ENCODE assay signal across 1 cellular context in the genomic region with DNA sequence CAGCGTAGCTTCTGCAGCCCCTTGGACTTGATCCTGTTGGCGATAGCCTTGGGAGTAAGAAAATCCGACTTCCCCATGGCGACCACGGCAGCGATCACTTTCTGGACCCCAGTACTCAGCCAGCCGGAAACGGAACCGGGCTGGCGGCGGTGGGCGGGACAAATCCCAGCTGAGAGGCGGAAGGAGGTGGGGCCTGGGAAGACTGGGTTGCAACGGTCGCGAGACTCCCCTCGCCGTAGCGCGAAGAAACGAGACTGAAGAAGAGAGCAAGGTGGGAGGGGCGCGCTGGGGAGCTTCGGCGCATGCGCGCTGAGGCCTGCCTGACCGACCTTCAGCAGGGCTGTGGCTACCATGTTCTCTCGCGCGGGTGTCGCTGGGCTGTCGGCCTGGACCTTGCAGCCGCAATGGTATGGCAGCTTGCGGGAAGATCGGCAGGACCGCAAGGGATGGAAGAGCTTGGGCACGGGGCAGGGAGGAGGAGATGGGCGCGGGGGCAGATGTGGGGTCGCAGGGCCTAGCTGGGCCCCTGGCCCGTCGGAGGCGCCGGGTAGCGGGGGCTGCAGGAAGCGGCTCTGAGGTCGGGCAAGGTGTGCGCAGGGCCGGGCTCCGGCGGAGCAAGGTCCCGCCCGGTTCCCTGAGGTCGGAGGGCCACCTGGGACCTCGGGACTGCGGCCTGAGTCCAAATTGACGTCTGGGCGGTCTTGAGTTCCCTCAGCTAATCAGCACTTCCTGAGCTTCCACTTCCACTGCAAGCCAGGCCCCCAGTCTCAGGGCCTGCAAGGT.
TF ChIP-seq lines count a peak whose summit lies in the region.

A gene (plus strand): TSS at position 321 of the 783 bp plus-strand sequence. CDS start 31 bp downstream, at position 352.
A gene with protein sequence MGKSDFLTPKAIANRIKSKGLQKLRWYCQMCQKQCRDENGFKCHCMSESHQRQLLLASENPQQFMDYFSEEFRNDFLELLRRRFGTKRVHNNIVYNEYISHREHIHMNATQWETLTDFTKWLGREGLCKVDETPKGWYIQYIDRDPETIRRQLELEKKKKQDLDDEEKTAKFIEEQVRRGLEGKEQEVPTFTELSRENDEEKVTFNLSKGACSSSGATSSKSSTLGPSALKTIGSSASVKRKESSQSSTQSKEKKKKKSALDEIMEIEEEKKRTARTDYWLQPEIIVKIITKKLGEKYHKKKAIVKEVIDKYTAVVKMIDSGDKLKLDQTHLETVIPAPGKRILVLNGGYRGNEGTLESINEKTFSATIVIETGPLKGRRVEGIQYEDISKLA (minus strand): TSS at position 137 of the 783 bp plus-strand sequence. CDS start 60 bp downstream, at position 77.

TF ChIP-seq in HepG2, 621 proteins besides CTCF, POLR2A, EP300 and RAD21 (continued from another document and continues in another):
- TF ChIP-seq NFYB (CRISPR knock-in tag; IDR thresholded peaks at IDR 0.05) (no peak; the same call in 1 of the 2 replicates), SETDB1 (CRISPR knock-in tag; IDR thresholded peaks at IDR 0.05; ENCODE audit: borderline replicate concordance) (no peak), IKZF4 (CRISPR knock-in tag; IDR thresholded peaks at IDR 0.05; ENCODE audit: borderline replicate concordance, low read depth, not compliant biosample characterization) (peak; percentile 16), ZNF781 (CRISPR knock-in tag; IDR thresholded peaks at IDR 0.05; ENCODE audit: borderline replicate concordance, not compliant biosample characterization) (peak; percentile 87), SALL2 (CRISPR knock-in tag; IDR thresholded peaks at IDR 0.05) (peak; percentile 58; the same call in 1 of the 2 replicates), POLR2AphosphoS5 (IDR thresholded peaks at IDR 0.05; ENCODE audit: low read depth, low read length) (peak; percentile 92), ZNF629 (CRISPR knock-in tag; conservative IDR thresholded peaks at IDR 0.05) (no peak), PCBP1 (IDR thresholded peaks at IDR 0.05; ENCODE audit: borderline replicate concordance, low read depth, low read length) (0 out of 2 replicates have a peak, but pooled peaks have one; percentile 42), ESRRA (CRISPR knock-in tag; IDR thresholded peaks at IDR 0.05; ENCODE audit: low read depth) (peak; percentile 48; the same call in 1 of the 2 replicates), RBFOX2 (IDR thresholded peaks at IDR 0.05; ENCODE audit: low read depth, low read length) (peak; percentile 98), PCBP2 (optimal IDR thresholded peaks at IDR 0.05; ENCODE audit: low read depth, low read length, poor library complexity, severe bottlenecking) (no peak), ARNT2 (CRISPR knock-in tag; IDR thresholded peaks at IDR 0.05; ENCODE audit: low read depth) (peak; percentile 82; the same call in 1 of the 2 replicates), JARID2 (CRISPR knock-in tag; IDR thresholded peaks at IDR 0.05; ENCODE audit: insufficient replicate concordance) (no peak), CBX1 (IDR thresholded peaks at IDR 0.05; ENCODE audit: low read depth) (peak; percentile 46), RBM22 (optimal IDR thresholded peaks at IDR 0.05; ENCODE audit: low read length) (no peak), ZNF605 (CRISPR knock-in tag; IDR thresholded peaks at IDR 0.05) (peak; percentile 54; the same call in 1 of the 2 replicates), REL (CRISPR knock-in tag; conservative IDR thresholded peaks at IDR 0.05) (no peak), AGO1 (IDR thresholded peaks at IDR 0.05; ENCODE audit: low read depth, low read length, poor library complexity, severe bottlenecking) (no peak), ZBTB8A (CRISPR knock-in tag; IDR thresholded peaks at IDR 0.05; ENCODE audit: borderline replicate concordance, low read depth) (no peak; the same call in 1 of the 2 replicates), ZNF75D (CRISPR knock-in tag; IDR thresholded peaks at IDR 0.05; ENCODE audit: borderline replicate concordance) (no peak), GZF1 (CRISPR knock-in tag; IDR thresholded peaks at IDR 0.05) (peak; percentile 85), SIX4 (CRISPR knock-in tag; IDR thresholded peaks at IDR 0.05) (no peak), ZBTB42 (CRISPR knock-in tag; IDR thresholded peaks at IDR 0.05) (no peak), ZNF775 (CRISPR knock-in tag; IDR thresholded peaks at IDR 0.05; ENCODE audit: borderline replicate concordance) (no peak), GATA4 (IDR thresholded peaks at IDR 0.05; ENCODE audit: borderline replicate concordance, low read depth) (0 out of 2 replicates have a peak, but pooled peaks have one; percentile 41), ZBTB1 (CRISPR knock-in tag; IDR thresholded peaks at IDR 0.05; ENCODE audit: borderline replicate concordance) (no peak), ASH2L (IDR thresholded peaks at IDR 0.05; ENCODE audit: insufficient read length, low read depth, low read length) (peak; percentile 85), TBL1XR1 (IDR thresholded peaks at IDR 0.05; ENCODE audit: borderline replicate concordance, low read length, partially characterized antibody) (no peak), ZNF235 (CRISPR knock-in tag; IDR thresholded peaks at IDR 0.05; ENCODE audit: borderline replicate concordance) (peak; percentile 88; the same call in 1 of the 2 replicates), CCDC6 (CRISPR knock-in tag; IDR thresholded peaks at IDR 0.05) (no peak), ZFP36 (IDR thresholded peaks at IDR 0.05; ENCODE audit: borderline replicate concordance, low read depth, low read length, partially characterized antibody) (no peak), SIN3B (IDR thresholded peaks at IDR 0.05; ENCODE audit: low read length) (no peak), ZNF446 (CRISPR knock-in tag; IDR thresholded peaks at IDR 0.05) (0 out of 2 replicates have a peak, but pooled peaks have one; percentile 37), GTF3A (CRISPR knock-in tag; conservative IDR thresholded peaks at IDR 0.05) (no peak), ATRX (CRISPR knock-in tag; IDR thresholded peaks at IDR 0.05; ENCODE audit: borderline replicate concordance) (no peak), NFIB (CRISPR knock-in tag; IDR thresholded peaks at IDR 0.05; ENCODE audit: borderline replicate concordance) (no peak), HNF4A (CRISPR knock-in tag; IDR thresholded peaks at IDR 0.05) (0 out of 2 replicates have a peak, but pooled peaks have one; percentile 7), ZSCAN25 (CRISPR knock-in tag; IDR thresholded peaks at IDR 0.05) (no peak; the same call in 1 of the 2 replicates), ZSCAN9 (CRISPR knock-in tag; IDR thresholded peaks at IDR 0.05; ENCODE audit: borderline replicate concordance) (0 out of 2 replicates have a peak, but pooled peaks have one; percentile 74), ADNP (CRISPR knock-in tag; IDR thresholded peaks at IDR 0.05) (no peak), ZSCAN12 (CRISPR knock-in tag; IDR thresholded peaks at IDR 0.05) (no peak), ARNTL (CRISPR knock-in tag; IDR thresholded peaks at IDR 0.05) (no peak), ZFY (CRISPR knock-in tag; IDR thresholded peaks at IDR 0.05) (peak; percentile 98)
- TF ChIP-seq, protein P1, sequence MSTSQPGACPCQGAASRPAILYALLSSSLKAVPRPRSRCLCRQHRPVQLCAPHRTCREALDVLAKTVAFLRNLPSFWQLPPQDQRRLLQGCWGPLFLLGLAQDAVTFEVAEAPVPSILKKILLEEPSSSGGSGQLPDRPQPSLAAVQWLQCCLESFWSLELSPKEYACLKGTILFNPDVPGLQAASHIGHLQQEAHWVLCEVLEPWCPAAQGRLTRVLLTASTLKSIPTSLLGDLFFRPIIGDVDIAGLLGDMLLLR (CRISPR knock-in tag; IDR thresholded peaks at IDR 0.05), result peak; percentile 89
- TF ChIP-seq, protein P2, sequence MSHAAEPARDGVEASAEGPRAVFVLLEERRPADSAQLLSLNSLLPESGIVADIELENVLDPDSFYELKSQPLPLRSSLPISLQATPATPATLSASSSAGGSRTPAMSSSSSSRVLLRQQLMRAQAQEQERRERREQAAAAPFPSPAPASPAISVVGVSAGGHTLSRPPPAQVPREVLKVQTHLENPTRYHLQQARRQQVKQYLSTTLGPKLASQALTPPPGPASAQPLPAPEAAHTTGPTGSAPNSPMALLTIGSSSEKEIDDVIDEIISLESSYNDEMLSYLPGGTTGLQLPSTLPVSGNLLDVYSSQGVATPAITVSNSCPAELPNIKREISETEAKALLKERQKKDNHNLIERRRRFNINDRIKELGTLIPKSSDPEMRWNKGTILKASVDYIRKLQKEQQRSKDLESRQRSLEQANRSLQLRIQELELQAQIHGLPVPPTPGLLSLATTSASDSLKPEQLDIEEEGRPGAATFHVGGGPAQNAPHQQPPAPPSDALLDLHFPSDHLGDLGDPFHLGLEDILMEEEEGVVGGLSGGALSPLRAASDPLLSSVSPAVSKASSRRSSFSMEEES (CRISPR knock-in tag; IDR thresholded peaks at IDR 0.05), result no peak
- TF ChIP-seq, protein P3, sequence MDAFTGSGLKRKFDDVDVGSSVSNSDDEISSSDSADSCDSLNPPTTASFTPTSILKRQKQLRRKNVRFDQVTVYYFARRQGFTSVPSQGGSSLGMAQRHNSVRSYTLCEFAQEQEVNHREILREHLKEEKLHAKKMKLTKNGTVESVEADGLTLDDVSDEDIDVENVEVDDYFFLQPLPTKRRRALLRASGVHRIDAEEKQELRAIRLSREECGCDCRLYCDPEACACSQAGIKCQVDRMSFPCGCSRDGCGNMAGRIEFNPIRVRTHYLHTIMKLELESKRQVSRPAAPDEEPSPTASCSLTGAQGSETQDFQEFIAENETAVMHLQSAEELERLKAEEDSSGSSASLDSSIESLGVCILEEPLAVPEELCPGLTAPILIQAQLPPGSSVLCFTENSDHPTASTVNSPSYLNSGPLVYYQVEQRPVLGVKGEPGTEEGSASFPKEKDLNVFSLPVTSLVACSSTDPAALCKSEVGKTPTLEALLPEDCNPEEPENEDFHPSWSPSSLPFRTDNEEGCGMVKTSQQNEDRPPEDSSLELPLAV (CRISPR knock-in tag; conservative IDR thresholded peaks at IDR 0.05; ENCODE audit: low read depth), result no peak
- TF ChIP-seq, protein P4, sequence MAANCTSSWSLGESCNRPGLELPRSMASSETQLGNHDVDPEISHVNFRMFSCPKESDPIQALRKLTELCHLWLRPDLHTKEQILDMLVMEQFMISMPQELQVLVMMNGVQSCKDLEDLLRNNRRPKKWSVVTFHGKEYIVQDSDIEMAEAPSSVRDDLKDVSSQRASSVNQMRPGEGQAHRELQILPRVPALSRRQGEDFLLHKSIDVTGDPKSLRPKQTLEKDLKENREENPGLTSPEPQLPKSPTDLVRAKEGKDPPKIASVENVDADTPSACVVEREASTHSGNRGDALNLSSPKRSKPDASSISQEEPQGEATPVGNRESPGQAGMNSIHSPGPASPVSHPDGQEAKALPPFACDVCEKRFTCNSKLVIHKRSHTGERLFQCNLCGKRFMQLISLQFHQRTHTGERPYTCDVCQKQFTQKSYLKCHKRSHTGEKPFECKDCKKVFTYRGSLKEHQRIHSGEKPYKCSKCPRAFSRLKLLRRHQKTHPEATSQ (CRISPR knock-in tag; IDR thresholded peaks at IDR 0.05; ENCODE audit: borderline replicate concordance), result peak; percentile 75; the same call in 1 of the 2 replicates
- TF ChIP-seq, protein P5, sequence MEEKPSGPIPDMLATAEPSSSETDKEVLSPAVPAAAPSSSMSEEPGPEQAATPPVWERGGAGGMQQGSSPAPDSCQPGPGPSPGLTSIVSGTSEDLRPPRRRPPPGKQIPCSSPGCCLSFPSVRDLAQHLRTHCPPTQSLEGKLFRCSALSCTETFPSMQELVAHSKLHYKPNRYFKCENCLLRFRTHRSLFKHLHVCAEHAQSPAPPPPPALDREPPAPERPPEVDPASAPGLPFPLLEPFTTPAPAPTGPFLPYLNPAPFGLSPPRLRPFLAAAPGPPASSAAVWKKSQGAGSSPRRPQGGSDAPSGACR (CRISPR knock-in tag; IDR thresholded peaks at IDR 0.05), result no peak
- TF ChIP-seq, protein P6, sequence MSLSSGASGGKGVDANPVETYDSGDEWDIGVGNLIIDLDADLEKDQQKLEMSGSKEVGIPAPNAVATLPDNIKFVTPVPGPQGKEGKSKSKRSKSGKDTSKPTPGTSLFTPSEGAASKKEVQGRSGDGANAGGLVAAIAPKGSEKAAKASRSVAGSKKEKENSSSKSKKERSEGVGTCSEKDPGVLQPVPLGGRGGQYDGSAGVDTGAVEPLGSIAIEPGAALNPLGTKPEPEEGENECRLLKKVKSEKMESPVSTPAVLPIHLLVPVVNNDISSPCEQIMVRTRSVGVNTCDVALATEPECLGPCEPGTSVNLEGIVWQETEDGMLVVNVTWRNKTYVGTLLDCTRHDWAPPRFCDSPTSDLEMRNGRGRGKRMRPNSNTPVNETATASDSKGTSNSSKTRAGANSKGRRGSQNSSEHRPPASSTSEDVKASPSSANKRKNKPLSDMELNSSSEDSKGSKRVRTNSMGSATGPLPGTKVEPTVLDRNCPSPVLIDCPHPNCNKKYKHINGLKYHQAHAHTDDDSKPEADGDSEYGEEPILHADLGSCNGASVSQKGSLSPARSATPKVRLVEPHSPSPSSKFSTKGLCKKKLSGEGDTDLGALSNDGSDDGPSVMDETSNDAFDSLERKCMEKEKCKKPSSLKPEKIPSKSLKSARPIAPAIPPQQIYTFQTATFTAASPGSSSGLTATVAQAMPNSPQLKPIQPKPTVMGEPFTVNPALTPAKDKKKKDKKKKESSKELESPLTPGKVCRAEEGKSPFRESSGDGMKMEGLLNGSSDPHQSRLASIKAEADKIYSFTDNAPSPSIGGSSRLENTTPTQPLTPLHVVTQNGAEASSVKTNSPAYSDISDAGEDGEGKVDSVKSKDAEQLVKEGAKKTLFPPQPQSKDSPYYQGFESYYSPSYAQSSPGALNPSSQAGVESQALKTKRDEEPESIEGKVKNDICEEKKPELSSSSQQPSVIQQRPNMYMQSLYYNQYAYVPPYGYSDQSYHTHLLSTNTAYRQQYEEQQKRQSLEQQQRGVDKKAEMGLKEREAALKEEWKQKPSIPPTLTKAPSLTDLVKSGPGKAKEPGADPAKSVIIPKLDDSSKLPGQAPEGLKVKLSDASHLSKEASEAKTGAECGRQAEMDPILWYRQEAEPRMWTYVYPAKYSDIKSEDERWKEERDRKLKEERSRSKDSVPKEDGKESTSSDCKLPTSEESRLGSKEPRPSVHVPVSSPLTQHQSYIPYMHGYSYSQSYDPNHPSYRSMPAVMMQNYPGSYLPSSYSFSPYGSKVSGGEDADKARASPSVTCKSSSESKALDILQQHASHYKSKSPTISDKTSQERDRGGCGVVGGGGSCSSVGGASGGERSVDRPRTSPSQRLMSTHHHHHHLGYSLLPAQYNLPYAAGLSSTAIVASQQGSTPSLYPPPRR (CRISPR knock-in tag; IDR thresholded peaks at IDR 0.05; ENCODE audit: borderline replicate concordance), result no peak
- TF ChIP-seq, protein P7, sequence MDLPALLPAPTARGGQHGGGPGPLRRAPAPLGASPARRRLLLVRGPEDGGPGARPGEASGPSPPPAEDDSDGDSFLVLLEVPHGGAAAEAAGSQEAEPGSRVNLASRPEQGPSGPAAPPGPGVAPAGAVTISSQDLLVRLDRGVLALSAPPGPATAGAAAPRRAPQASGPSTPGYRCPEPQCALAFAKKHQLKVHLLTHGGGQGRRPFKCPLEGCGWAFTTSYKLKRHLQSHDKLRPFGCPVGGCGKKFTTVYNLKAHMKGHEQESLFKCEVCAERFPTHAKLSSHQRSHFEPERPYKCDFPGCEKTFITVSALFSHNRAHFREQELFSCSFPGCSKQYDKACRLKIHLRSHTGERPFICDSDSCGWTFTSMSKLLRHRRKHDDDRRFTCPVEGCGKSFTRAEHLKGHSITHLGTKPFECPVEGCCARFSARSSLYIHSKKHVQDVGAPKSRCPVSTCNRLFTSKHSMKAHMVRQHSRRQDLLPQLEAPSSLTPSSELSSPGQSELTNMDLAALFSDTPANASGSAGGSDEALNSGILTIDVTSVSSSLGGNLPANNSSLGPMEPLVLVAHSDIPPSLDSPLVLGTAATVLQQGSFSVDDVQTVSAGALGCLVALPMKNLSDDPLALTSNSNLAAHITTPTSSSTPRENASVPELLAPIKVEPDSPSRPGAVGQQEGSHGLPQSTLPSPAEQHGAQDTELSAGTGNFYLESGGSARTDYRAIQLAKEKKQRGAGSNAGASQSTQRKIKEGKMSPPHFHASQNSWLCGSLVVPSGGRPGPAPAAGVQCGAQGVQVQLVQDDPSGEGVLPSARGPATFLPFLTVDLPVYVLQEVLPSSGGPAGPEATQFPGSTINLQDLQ (CRISPR knock-in tag; IDR thresholded peaks at IDR 0.05), result no peak
